ENCODE assay signal across 8 cellular contexts in genomic region chr9:98074119-98074990, GRCh38.
DNase-seq lines count a peak whose midpoint lies in the region; ATAC-seq and TF ChIP-seq lines count a peak whose summit lies in the region.

No MANE protein-coding gene starts in this region.

- peak; percentile 95 for TF ChIP-seq CTCF in AG09319 (IDR thresholded peaks at IDR 0.05; ENCODE audit: low read depth, low read length)

- peaks cover 4 to 9% of the 10 kb centered on the region in 2 donors for H3K4me1 ChIP-seq in muscle layer of duodenum (ENCODE audit: control insufficient read depth in 1 of 2, insufficient read depth in 2 of 2, low read length in 2 of 2)

- peak; percentile 50 for ATAC-seq in GM21515 (IDR thresholded peaks at IDR 0.05; ENCODE audit: unreplicated experiment)
- ATAC-seq in HG02759 (IDR thresholded peaks at IDR 0.05; ENCODE audit: unreplicated experiment): no peak

- H3K27me3 ChIP-seq in muscle layer of duodenum (ENCODE audit: low read depth, low read length): no peaks in the 10 kb centered on the region

- H3K27ac ChIP-seq in epithelial cell of prostate: peak overlapping the region; percentile 40
- H3K27ac ChIP-seq in muscle layer of duodenum (ENCODE audit: low read length): peak overlapping the region; percentile 77

- H3K36me3 ChIP-seq in muscle layer of duodenum (ENCODE audit: control insufficient read depth in 1 of 2, insufficient read depth in 2 of 2, low read length in 2 of 2): peaks cover 10 to 14% of the 10 kb centered on the region in 2 donors

- H3K4me3 ChIP-seq in muscle layer of duodenum (ENCODE audit: low read depth in 1 of 2, low read length in 2 of 2): no peak overlapping the region

- no peaks in the 10 kb centered on the region for H3K9me3 ChIP-seq in muscle layer of duodenum (ENCODE audit: control insufficient read depth in 1 of 2, low read length in 2 of 2)

- DNase-seq in AG09319 (ENCODE audit: extremely low read depth, low read depth): no peak
- DNase-seq in NCI-H69 (lab: John Stamatoyannopoulos, UW): peak; percentile 67
- peak; percentile 64 for DNase-seq in activated T-cell treated with anti-CD3 and anti-CD28 coated beads for 1 hour (ENCODE audit: low read depth)
- DNase-seq in epithelial cell of prostate (ENCODE audit: low read depth, low spot score): no peak
- DNase-seq in stimulated activated naive CD4-positive, alpha-beta T cell treated with Interleukin-2 at 50 U/mL for 16 hours (lab: John Stamatoyannopoulos, UW): peak; percentile 35

Comparison
In these comparisons a context has a peak if more than half of its experiments do, and no peak if none do; other contexts are left out.
1. DNase-seq: peak in NCI-H69 (single experiment), activated T-cell treated with anti-CD3 and anti-CD28 coated beads for 1 hour (single experiment) and stimulated activated naive CD4-positive, alpha-beta T cell treated with Interleukin-2 at 50 U/mL for 16 hours (single experiment); none in AG09319 (single experiment) and epithelial cell of prostate (single experiment).